8 cellular contexts compared by ENCODE assay signal in the genomic region with DNA sequence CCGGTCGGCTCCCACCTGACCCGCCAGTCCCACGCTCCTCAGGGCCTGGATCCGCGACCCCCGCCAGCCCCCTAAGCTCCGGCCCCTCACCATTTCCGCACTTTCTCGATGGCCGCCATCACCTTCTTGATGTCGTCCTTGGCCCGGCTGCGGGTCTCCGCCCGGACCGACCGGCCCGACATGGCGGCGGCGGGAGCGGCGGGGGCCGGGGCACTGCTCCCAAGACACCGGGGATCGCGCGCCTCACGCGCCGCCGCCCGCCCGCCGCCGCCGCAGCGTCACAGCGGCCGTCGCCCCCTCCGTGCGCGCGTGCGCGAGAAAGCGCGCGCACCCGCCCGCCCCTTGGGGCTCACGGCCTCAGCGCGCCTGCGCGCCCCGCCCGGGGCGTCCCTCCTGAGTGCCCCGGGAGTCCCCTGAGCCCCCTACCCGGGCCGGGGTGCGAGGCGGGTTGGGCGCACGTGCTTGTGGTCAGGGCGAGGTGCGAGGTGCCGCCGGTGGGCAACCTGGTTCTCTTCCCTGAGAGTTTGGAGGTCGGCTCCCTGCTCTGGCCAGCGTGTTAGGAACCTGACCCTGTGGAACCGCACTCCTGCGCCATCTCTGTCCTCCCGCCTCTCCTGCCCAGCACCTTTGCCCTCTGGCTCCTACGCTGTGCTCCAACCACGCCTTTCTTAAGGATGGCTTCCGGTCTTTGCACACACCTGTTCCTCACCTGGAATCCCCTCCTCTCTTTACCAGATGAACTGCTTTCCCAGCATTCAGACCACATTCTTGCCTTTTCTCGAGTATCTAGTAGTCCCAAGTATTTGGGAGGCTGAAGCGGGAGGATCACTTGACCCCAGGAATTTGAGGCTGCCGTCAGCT. TPM values are rescaled to one million over a fixed set of nuclear protein-coding genes. Genes with fewer than 3 reads are reported as not detected.
A peak's percentile ranks its signal among the peaks of the same experiment; 100 is the strongest.
DNase-seq lines count a peak whose midpoint lies in the region; ATAC-seq, FAIRE-seq and TF ChIP-seq lines count a peak whose summit lies in the region.

TSS of gene BCL7B (minus strand) at position 294 of the 861 bp plus-strand sequence. CDS start at position 182, 112 bp downstream.

- H3K27ac Mint-ChIP-seq in activated T-helper 17 cell treated with anti-CD3 and anti-CD28 coated beads, Interleukin-2, amount 50 U/mL, for 72 hours: peak within 1 kb of the TSS; percentile 98
- peak within 1 kb of the TSS; percentile 94 to 96 for H3K27ac Mint-ChIP-seq in natural killer cell

- H3K36me3 Mint-ChIP-seq in activated T-helper 17 cell treated with anti-CD3 and anti-CD28 coated beads, Interleukin-2, amount 50 U/mL, for 72 hours (ENCODE audit: low read depth): peaks cover 33% of the 10 kb centered on the region
- no peaks in the 10 kb centered on the region for H3K36me3 Mint-ChIP-seq in natural killer cell

- H3K4me3 Mint-ChIP-seq in activated T-helper 17 cell treated with anti-CD3 and anti-CD28 coated beads, Interleukin-2, amount 50 U/mL, for 72 hours: peak within 1 kb of the TSS; percentile 94
- H3K4me3 Mint-ChIP-seq in natural killer cell: peak within 1 kb of the TSS; percentile 93

- intact Hi-C loops in natural killer cell (cut with micrococcal nuclease): loop anchor here (1.0 kb wide), 2 partner anchors 21 to 35 kb away; partner anchors contain the start of genes BAZ1B and TBL2

- no peaks in the 10 kb centered on the region for H3K9me3 Mint-ChIP-seq in activated T-helper 17 cell treated with anti-CD3 and anti-CD28 coated beads, Interleukin-2, amount 50 U/mL, for 72 hours
- H3K9me3 Mint-ChIP-seq in natural killer cell: no peaks in the 10 kb centered on the region

- TF ChIP-seq CTCF in natural killer cell (IDR thresholded peaks at IDR 0.05): no peak

- no peak for FAIRE-seq in RCC 7860 (lab: Jason Lieb, UNC)

- no peaks in the 10 kb centered on the region for H3K27me3 Mint-ChIP-seq in activated T-helper 17 cell treated with anti-CD3 and anti-CD28 coated beads, Interleukin-2, amount 50 U/mL, for 72 hours
- H3K27me3 Mint-ChIP-seq in natural killer cell (ENCODE audit: low read depth in 2 of 2): peaks cover 0 to 3% of the 10 kb centered on the region in 2 donors

- peaks cover 18% of the 10 kb centered on the region for H3K4me1 Mint-ChIP-seq in activated T-helper 17 cell treated with anti-CD3 and anti-CD28 coated beads, Interleukin-2, amount 50 U/mL, for 72 hours
- H3K4me1 Mint-ChIP-seq in natural killer cell: peaks cover 31 to 38% of the 10 kb centered on the region in 2 donors

- DNase-seq in COLO668 (lab: John Stamatoyannopoulos, UW; ENCODE audit: unreplicated experiment) (peak; percentile 91), HK-2 (ENCODE audit: unreplicated experiment) (peak; percentile 62), RCC 7860 (ENCODE audit: low spot score) (peak; percentile 17), fibroblast of peridontal ligament (ENCODE audit: extremely low read depth) (peak; percentile 51), natural killer cell (peak; percentile 84)
- DNase-seq in stimulated activated naive CD4-positive, alpha-beta T cell (lab: John Stamatoyannopoulos, UW): peak; percentile 60 to 91 (median 74)

- ATAC-seq in GM19438 (IDR thresholded peaks at IDR 0.05; ENCODE audit: low read depth, unreplicated experiment) (peak; percentile 38), natural killer cell (peak; percentile 65 to 80 (median 71))
- peak; percentile 64 for ATAC-seq in activated T-helper 17 cell treated with anti-CD3 and anti-CD28 coated beads, Interleukin-2, amount 50 U/mL, for 72 hours (replicated peaks)

RNA-seq across cellular contexts. Expression of gene BCL7B, which starts in this region (rescaled TPM):
- total RNA-seq in activated T-helper 17 cell treated with anti-CD3 and anti-CD28 coated beads, Interleukin-2, amount 50 U/mL, for 72 hours: 10 to 100 TPM; 52.4 to 76.7 TPM
- total RNA-seq in natural killer cell: 100 to 1,000 TPM; 109 to 131 (median 120) TPM

Comparison
In these comparisons a context has a peak if more than half of its experiments do, and no peak if none do; other contexts are left out.
1. Peak in every context shown above with its lines: DNase-seq and ATAC-seq.
2. DNase-seq: peak in every context shown above with its lines; median percentile 91 in COLO668; 84 in natural killer cell; 74 in stimulated activated naive CD4-positive, alpha-beta T cell; 62 in HK-2; 51 in fibroblast of peridontal ligament; 17 in RCC 7860.